In the genomic region with DNA sequence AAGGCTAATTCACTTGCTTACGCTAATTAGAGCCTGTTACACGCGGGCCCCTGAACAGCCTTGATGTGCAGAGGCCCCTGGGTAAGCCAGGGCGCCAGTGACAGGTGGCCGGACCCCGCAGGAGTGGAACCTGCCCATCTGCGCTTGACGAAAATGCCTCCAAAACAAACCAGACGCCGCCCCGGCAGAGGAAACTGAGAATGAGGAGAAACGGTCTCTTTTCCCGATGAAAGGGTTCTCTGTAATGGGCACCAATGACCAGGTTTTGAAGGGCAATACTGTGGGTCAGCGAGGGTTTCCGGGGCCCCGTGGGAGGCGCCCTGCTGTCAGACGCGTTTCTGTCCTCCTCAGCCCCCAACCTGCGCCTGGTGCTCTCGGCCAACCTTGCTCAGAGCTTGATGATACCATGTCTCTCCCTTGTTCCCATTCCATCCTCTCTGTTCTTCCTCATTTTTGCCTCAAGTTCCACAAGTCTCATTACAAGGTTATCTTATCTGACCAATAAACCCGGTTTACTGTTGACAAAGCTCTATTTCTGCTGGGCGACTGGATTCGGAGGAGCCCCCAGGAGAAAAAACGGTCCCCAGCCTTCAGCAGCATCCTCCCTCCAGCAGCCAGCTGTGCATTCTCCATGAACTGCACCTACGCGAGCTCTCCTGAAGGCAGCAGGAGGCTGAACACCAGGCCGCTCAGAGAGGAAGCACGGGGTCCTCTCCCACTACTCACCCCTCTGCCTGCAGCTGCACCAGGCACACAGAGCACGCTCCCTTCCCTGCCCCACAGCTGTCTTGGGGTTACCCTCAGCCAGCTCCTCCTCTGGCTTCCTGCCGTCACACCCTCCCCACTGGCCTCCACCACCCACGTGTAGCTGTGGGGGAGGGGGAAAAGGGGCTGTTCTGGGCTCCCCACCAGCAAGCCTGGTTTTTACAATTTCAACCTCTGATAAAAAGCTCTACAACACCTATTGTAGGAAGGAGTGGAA, we compare ENCODE assay signal across 11 cellular contexts.
DNase-seq lines count a peak whose midpoint lies in the region; ATAC-seq, FAIRE-seq and TF ChIP-seq lines count a peak whose summit lies in the region.
"Had no signal": no experiment of that assay in that cellular context is flagged by ENCODE, and none has a peak within 500 bp of the region (broad histone marks: within the 10 kb centered on the region; RNA-seq: fewer than 3 reads in every experiment).

No MANE protein-coding gene starts in this region.

- H3K4me1 ChIP-seq in DND-41 (ENCODE audit: insufficient read depth, low read length) (peaks cover 41% of the 10 kb centered on the region), K562 (replicated peaks in 1 of 2; ENCODE audit: control insufficient read depth in 2 of 2, insufficient read depth in 2 of 2, low read length in 2 of 2) (peaks cover 12 to 38% of the 10 kb centered on the region in 2 experiments), gastroesophageal sphincter (peaks cover 0 to 9% (median 0%) of the 10 kb centered on the region in 3 donors)

- H2AFZ ChIP-seq in DND-41 (ENCODE audit: low read depth, low read length) = no peak overlapping the region
- no peak overlapping the region for H2AFZ ChIP-seq in K562 (ENCODE audit: low read depth, low read length)
- H2AFZ ChIP-seq in neural cell (ENCODE audit: low read depth, low read length) = no peak overlapping the region

- H3K9me3 ChIP-seq in DND-41 (ENCODE audit: insufficient read depth, low read length, severe bottlenecking) = peaks cover 16% of the 10 kb centered on the region
- H3K9me3 ChIP-seq in K562 (replicated peaks; ENCODE audit: control insufficient read depth, insufficient read depth, low read depth, low read length) = peaks cover 8% of the 10 kb centered on the region
- H3K9me3 ChIP-seq in neural cell (ENCODE audit: low read length) = no peaks in the 10 kb centered on the region
- H3K9me3 ChIP-seq in gastroesophageal sphincter = peaks cover 0 to 20% (median 0%) of the 10 kb centered on the region in 3 donors

- H3K27ac ChIP-seq in DND-41 (ENCODE audit: low read length) = peak overlapping the region; percentile 76
- H3K27ac ChIP-seq in K562 (ENCODE audit: extremely low read depth, low read depth, low read length) = no peak overlapping the region
- H3K27ac ChIP-seq in neural cell (ENCODE audit: low read length) = peak overlapping the region; percentile 34
- H3K27ac ChIP-seq in gastroesophageal sphincter = no peak overlapping the region

- H3K36me3 ChIP-seq in DND-41 (ENCODE audit: insufficient read depth, low read length) (peaks cover 8% of the 10 kb centered on the region; the same call in 1 of the 2 replicates), K562 (ENCODE audit: control insufficient read depth, insufficient read depth, low read length) (no peaks in the 10 kb centered on the region; the same call in 2 of the 3 replicates), neural cell (ENCODE audit: insufficient read depth, low read length) (peaks cover 4% of the 10 kb centered on the region), gastroesophageal sphincter (no peaks in the 10 kb centered on the region)

- H3K9ac ChIP-seq in DND-41 (ENCODE audit: low read depth, low read length) (no peak overlapping the region), K562 (ENCODE audit: insufficient read depth in 1 of 2, low read depth in 2 of 2, low read length in 2 of 2) (peak overlapping the region in 1 of 2 experiments; percentile 30; a peak in 2 of 4 replicates), neural cell (ENCODE audit: low read length) (no peak overlapping the region)

- BruUV-seq in K562 (replicated peaks; lab: Mats Ljungman, UMichigan) = no TSS peak

- intact Hi-C loops in K562 (cut with micrococcal nuclease) = no loop called here

- no peaks in the 10 kb centered on the region for H3K9me1 ChIP-seq in K562 (ENCODE audit: control insufficient read depth, insufficient read depth, low read length)

- TF ChIP-seq POLR2A in K562 (conservative IDR thresholded peaks at IDR 0.05) (no peak), gastroesophageal sphincter (IDR thresholded peaks at IDR 0.05) (no peak)

- 74% methylated on average over 31 of the region's 32 CpGs for WGBS in K562 (ENCODE audit: insufficient coverage, low coverage, missing lambda C conversion rate)
- WGBS in gastroesophageal sphincter (ENCODE audit: low coverage in 1 of 2), 2 donors = 61 to 82% methylated on average over 2 to 18 of the region's 32 CpGs

- TF ChIP-seq CTCF in DND-41 (IDR thresholded peaks at IDR 0.05; ENCODE audit: borderline replicate concordance, extremely low read depth, low read length, poor library complexity, severe bottlenecking) = peak; percentile 17
- no peak for TF ChIP-seq CTCF in K562 (IDR thresholded peaks at IDR 0.05 in 2 of 3, conservative IDR thresholded peaks at IDR 0.05 in 1 of 3; ENCODE audit: insufficient read depth in 2 of 3, low read depth in 1 of 3, low read length in 3 of 3)
- TF ChIP-seq CTCF in neural cell (IDR thresholded peaks at IDR 0.05; ENCODE audit: poor library complexity, severe bottlenecking) = no peak
- TF ChIP-seq CTCF in gastroesophageal sphincter (IDR thresholded peaks at IDR 0.05) = no peak

- no peak overlapping the region for H3K4me3 ChIP-seq in DND-41 (ENCODE audit: low read depth in 1 of 2, low read length in 2 of 2)
- no peak overlapping the region for H3K4me3 ChIP-seq in K562
- no peak overlapping the region for H3K4me3 ChIP-seq in neural cell (ENCODE audit: low read length)
- H3K4me3 ChIP-seq in gastroesophageal sphincter = no peak overlapping the region

- H3K4me2 ChIP-seq in DND-41 (ENCODE audit: insufficient read depth, low read length) = peak overlapping the region; percentile 14; the same call in 1 of the 2 replicates
- no peak overlapping the region; the same call in 1 of the 2 replicates for H3K4me2 ChIP-seq in K562 (ENCODE audit: insufficient read depth, low read length)
- no peak overlapping the region for H3K4me2 ChIP-seq in neural cell (ENCODE audit: low read length)

- no peaks in the 10 kb centered on the region for H3F3A ChIP-seq in neural cell (ENCODE audit: insufficient read depth, low read length, poor library complexity, severe bottlenecking)

- TF ChIP-seq RAD21 in K562 (CRISPR knock-in tag; conservative IDR thresholded peaks at IDR 0.05 in 1 of 2, IDR thresholded peaks at IDR 0.05 in 1 of 2) = no peak
- no peak for TF ChIP-seq RAD21 in neural cell (conservative IDR thresholded peaks at IDR 0.05)

- no peak for FAIRE-seq in K562 (lab: Jason Lieb, UNC)

- in situ Hi-C loops in K562 (cut with MboI) = no loop called here

- H3K27me3 ChIP-seq in DND-41 (ENCODE audit: insufficient read depth, low read length, poor library complexity) = no peaks in the 10 kb centered on the region
- H3K27me3 ChIP-seq in K562 (ENCODE audit: control insufficient read depth in 2 of 2, insufficient read depth in 2 of 2, low read length in 2 of 2) = no peaks in the 10 kb centered on the region
- H3K27me3 ChIP-seq in neural cell (ENCODE audit: insufficient read depth, low read depth, low read length) = no peaks in the 10 kb centered on the region
- no peaks in the 10 kb centered on the region for H3K27me3 ChIP-seq in gastroesophageal sphincter

- H3K79me2 ChIP-seq in DND-41 (ENCODE audit: insufficient read depth, low read length) = peaks cover 18% of the 10 kb centered on the region
- H3K79me2 ChIP-seq in K562 (ENCODE audit: control insufficient read depth, insufficient read depth, low read length) = no peaks in the 10 kb centered on the region; the same call in 2 of the 3 replicates
- no peaks in the 10 kb centered on the region for H3K79me2 ChIP-seq in neural cell (replicated peaks; ENCODE audit: insufficient read depth, low read length)

- ATAC-seq in DND-41 (ENCODE audit: insufficient read depth, low read depth) = peak; percentile 96
- ATAC-seq in K562 = peak; percentile 36; the same call in 1 of the 3 replicates
- no peak for ATAC-seq in GM19324 (IDR thresholded peaks at IDR 0.05; ENCODE audit: low FRiP score, unreplicated experiment)
- ATAC-seq in GM18520 (IDR thresholded peaks at IDR 0.05; ENCODE audit: unreplicated experiment) = no peak
- ATAC-seq in gastroesophageal sphincter = no peak

- peaks cover 3% of the 10 kb centered on the region; the same call in 1 of the 2 replicates for H4K20me1 ChIP-seq in DND-41 (ENCODE audit: insufficient read depth, low read length)
- H4K20me1 ChIP-seq in K562 (replicated peaks; ENCODE audit: control insufficient read depth, insufficient read depth, low read length) = no peaks in the 10 kb centered on the region
- no peaks in the 10 kb centered on the region for H4K20me1 ChIP-seq in neural cell (ENCODE audit: insufficient read depth)

- no peaks in the 10 kb centered on the region for H3K9me2 ChIP-seq in neural cell (ENCODE audit: insufficient read depth, low read length)

- TF ChIP-seq EP300 in K562 (IDR thresholded peaks at IDR 0.05; ENCODE audit: low read length) = no peak
- TF ChIP-seq EP300 in neural cell (conservative IDR thresholded peaks at IDR 0.05; ENCODE audit: poor library complexity, severe bottlenecking) = no peak
- TF ChIP-seq EP300 in gastroesophageal sphincter (IDR thresholded peaks at IDR 0.05) = no peak

- CTCF ChIA-PET in K562 (lab: Yijun Ruan, JAX; ENCODE audit: low intra/inter-chr PET ratio) = no interaction called here

- peak; percentile 83 for DNase-seq in DND-41
- DNase-seq in NCI-H2171 (lab: John Stamatoyannopoulos, UW) = peak; percentile 82
- DNase-seq in K562 (ENCODE audit: extremely low read depth in 1 of 4, low spot score in 3 of 4) = peak in 1 of 4 experiments; percentile 16
- no peak for DNase-seq in SW480 (ENCODE audit: low spot score)
- DNase-seq: activated T-cell treated with anti-CD3 and anti-CD28 coated beads, Interleukin-2, amount 50 U/mL, for 48 hours; KBM-7; SHP77 had no signal

- POLR2A ChIA-PET in K562 (lab: Yijun Ruan, JAX) = interaction anchor here (0.6 to 1.5 kb wide), 3 partner anchors 12 to 325 kb away, joined by 3 to 4 read pairs (median 3); no protein-coding TSS in a partner anchor

TF ChIP-seq in K562, 482 proteins besides CTCF, POLR2A, EP300 and RAD21 (continues in another document):
- no peak for TF ChIP-seq ZNF695 (CRISPR knock-in tag; IDR thresholded peaks at IDR 0.05)

TF ChIP-seq in neural cell, 6 proteins besides CTCF, POLR2A, EP300 and RAD21 (continues in another document):
- TF ChIP-seq SMC3 (conservative IDR thresholded peaks at IDR 0.05; ENCODE audit: poor library complexity) = no peak

Comparison
In these comparisons a context has a peak if more than half of its experiments do, and no peak if none do; other contexts are left out.
1. ATAC-seq: peak in DND-41 (single experiment) and K562 (single experiment); none in GM19324 (single experiment), GM18520 (single experiment) and gastroesophageal sphincter (single experiment).
2. H3K27ac ChIP-seq: peak in DND-41 (single experiment) and neural cell (single experiment); none in K562 (single experiment) and gastroesophageal sphincter (0 of 4).